Comparison of ENCODE assay signal across 11 cellular contexts in genomic region chr4:89658701-89659024, GRCh38.
DNase-seq lines count a peak whose midpoint lies in the region; ATAC-seq and TF ChIP-seq lines count a peak whose summit lies in the region.
"Had no signal": no experiment of that assay in that cellular context is flagged by ENCODE, and none has a peak within 500 bp of the region (broad histone marks: within the 10 kb centered on the region; RNA-seq: fewer than 3 reads in every experiment).

No MANE protein-coding gene starts in this region.

- no peak for TF ChIP-seq CTCF in ascending aorta (IDR thresholded peaks at IDR 0.05)

- H2BK5ac ChIP-seq in neuronal stem cell (ENCODE audit: low read length), result no peak overlapping the region

- no peak overlapping the region for H3K14ac ChIP-seq in neuronal stem cell (ENCODE audit: low read length)

- H3K4me1 ChIP-seq in neuronal stem cell (ENCODE audit: control insufficient read depth in 2 of 2, insufficient read depth in 1 of 2, low read depth in 1 of 2, low read length in 2 of 2) (peaks cover 5% of the 10 kb centered on the region in 2 donors), ascending aorta (no peaks in the 10 kb centered on the region)
- H3K4me1 ChIP-seq: gastroesophageal sphincter had no signal

- H2BK15ac ChIP-seq in neuronal stem cell (ENCODE audit: low read length), result no peak overlapping the region

- peak; percentile 64 for ATAC-seq in GM19035 (IDR thresholded peaks at IDR 0.05; ENCODE audit: unreplicated experiment)
- peak; percentile 67 for ATAC-seq in HG02588 (IDR thresholded peaks at IDR 0.05; ENCODE audit: unreplicated experiment)
- peak; percentile 86 for ATAC-seq in HG03354 (IDR thresholded peaks at IDR 0.05; ENCODE audit: poor library complexity, severe bottlenecking, unreplicated experiment)
- no peak for ATAC-seq in sciatic nerve
- ATAC-seq: activated T-cell treated with anti-CD3 and anti-CD28 coated beads, Interleukin-2, amount 50 U/mL, for 72 hours; gastroesophageal sphincter had no signal

- no peak overlapping the region for H4K8ac ChIP-seq in neuronal stem cell (ENCODE audit: low read depth, low read length)

- H3K27ac ChIP-seq in neuronal stem cell (replicated peaks; ENCODE audit: low read length), result no peak overlapping the region
- H3K27ac ChIP-seq in ascending aorta, result no peak overlapping the region
- H3K27ac ChIP-seq: gastroesophageal sphincter had no signal

- H3K4me2 ChIP-seq in neuronal stem cell (ENCODE audit: insufficient read depth, low read length, poor library complexity, severe bottlenecking), result no peak overlapping the region

- H3K9me3 ChIP-seq in neuronal stem cell (replicated peaks in 1 of 2; ENCODE audit: control insufficient read depth in 2 of 2, insufficient read depth in 1 of 2, low read depth in 1 of 2, low read length in 2 of 2) (no peaks in the 10 kb centered on the region), ascending aorta (no peaks in the 10 kb centered on the region)
- H3K9me3 ChIP-seq: gastroesophageal sphincter had no signal

- H2AFZ ChIP-seq in neuronal stem cell (ENCODE audit: low read length), result peak overlapping the region; percentile 0

- no peak overlapping the region for H2BK12ac ChIP-seq in neuronal stem cell (ENCODE audit: low read length)

- H3K4me3 ChIP-seq in neuronal stem cell (ENCODE audit: low read length in 2 of 2) (no peak overlapping the region), ascending aorta (no peak overlapping the region)
- H3K4me3 ChIP-seq: gastroesophageal sphincter had no signal

- no peaks in the 10 kb centered on the region for H3K79me1 ChIP-seq in neuronal stem cell (ENCODE audit: low read depth, low read length)

- DNase-seq in neuronal stem cell (ENCODE audit: low spot score), result no peak
- DNase-seq in ascending aorta (ENCODE audit: low spot score in 2 of 2), result no peak
- DNase-seq in sciatic nerve (ENCODE audit: low spot score), result no peak
- DNase-seq in HK-2 (ENCODE audit: unreplicated experiment), result no peak
- DNase-seq: activated CD4-positive, CD25-positive, alpha-beta regulatory T cell; activated T-cell treated with anti-CD3 and anti-CD28 coated beads, Interleukin-2, amount 50 U/mL, for 72 hours; CD8-positive, alpha-beta memory T cell had no signal

- no peaks in the 10 kb centered on the region for H3K36me3 ChIP-seq in neuronal stem cell (replicated peaks in 1 of 2; ENCODE audit: control insufficient read depth in 2 of 2, insufficient read depth in 2 of 2, low read length in 2 of 2)
- H3K36me3 ChIP-seq in ascending aorta, result no peaks in the 10 kb centered on the region
- H3K36me3 ChIP-seq: gastroesophageal sphincter had no signal

- no peak overlapping the region for H3K9ac ChIP-seq in neuronal stem cell (ENCODE audit: low read depth, low read length, poor library complexity)

- H3K18ac ChIP-seq in neuronal stem cell (ENCODE audit: low read length), result no peak overlapping the region

- no peak overlapping the region for H2AK5ac ChIP-seq in neuronal stem cell (ENCODE audit: low read depth, low read length)

- no CpG with 5 or more reads among the region's 2 CpGs for WGBS in neuronal stem cell (ENCODE audit: extremely low coverage in 2 of 2, insufficient read length in 2 of 2, insufficient replicate concordance in 1 of 2), 2 donors

- H3K27me3 ChIP-seq in neuronal stem cell (ENCODE audit: control insufficient read depth in 3 of 3, insufficient read depth in 3 of 3, low read depth in 1 of 3, low read length in 3 of 3), result no peaks in the 10 kb centered on the region
- no peaks in the 10 kb centered on the region for H3K27me3 ChIP-seq in ascending aorta
- H3K27me3 ChIP-seq: gastroesophageal sphincter had no signal

- no peak overlapping the region for H2BK120ac ChIP-seq in neuronal stem cell (ENCODE audit: low read depth, low read length)

- no peak overlapping the region for H3K4ac ChIP-seq in neuronal stem cell (ENCODE audit: low read length)

- no peak overlapping the region for H3K23ac ChIP-seq in neuronal stem cell (ENCODE audit: low read depth, low read length, poor library complexity)

- H4K91ac ChIP-seq in neuronal stem cell (ENCODE audit: low read depth, low read length, poor library complexity), result no peak overlapping the region

- intact Hi-C loops in ascending aorta (cut with DNase I) (no loop called here), sciatic nerve (cut with DNase I) (no loop called here)
